In the genomic region with DNA sequence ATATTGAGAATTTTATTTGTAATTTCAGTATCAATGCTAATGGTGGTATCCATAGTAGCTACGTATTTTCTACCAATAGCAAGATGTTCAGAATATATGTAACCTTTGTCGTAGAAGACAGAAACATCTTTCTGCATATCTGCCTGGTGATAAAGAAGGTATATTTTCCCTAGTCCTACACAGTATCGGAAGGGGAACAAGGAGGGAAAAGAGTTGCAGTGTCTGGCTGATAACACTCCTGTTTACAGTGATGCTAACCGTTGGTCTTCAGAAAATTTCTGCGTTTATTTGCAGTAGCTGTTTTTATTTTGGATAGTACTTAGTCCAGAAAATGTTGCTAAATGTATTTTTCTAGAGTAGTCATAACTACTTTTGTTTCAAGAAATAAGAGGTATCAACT, we compare ENCODE assay signal across 27 cellular contexts.
"Had no signal": no experiment of that assay in that cellular context is flagged by ENCODE, and none has a peak within 500 bp of the region (broad histone marks: within the 10 kb centered on the region; RNA-seq: fewer than 3 reads in every experiment).

No MANE protein-coding gene starts in this region.

- H3K36me3 ChIP-seq: left lung, lower lobe of right lung, right atrium auricular region, right lobe of liver, stomach, thyroid gland, transverse colon, upper lobe of left lung, vagina had no signal

- H3K27ac ChIP-seq: left lung, lower lobe of right lung, parathyroid adenoma, right atrium auricular region, right lobe of liver, stomach, testis, thyroid gland, transverse colon, upper lobe of left lung, vagina had no signal

- H3K4me3 Mint-ChIP-seq: naive thymus-derived CD8-positive, alpha-beta T cell; nephron; neural crest cell; stimulated activated naive B cell treated with anti-CD40 and anti-IgM and Interleukin-4, amounts not matched to agents 10 μg/mL and 1 μg/mL and 100 μg/mL, for 72 hours had no signal

- H3K27me3 Mint-ChIP-seq: naive thymus-derived CD8-positive, alpha-beta T cell; progenitor cell of endocrine pancreas; stimulated activated naive B cell treated with anti-CD40 and anti-IgM and Interleukin-4, amounts not matched to agents 10 μg/mL and 1 μg/mL and 100 μg/mL, for 72 hours had no signal

- H3K4me1 ChIP-seq: lower lobe of right lung, testis had no signal

- H3K27ac Mint-ChIP-seq: naive thymus-derived CD8-positive, alpha-beta T cell; nephron; progenitor cell of endocrine pancreas; stimulated activated naive B cell treated with anti-CD40 and anti-IgM and Interleukin-4, amounts not matched to agents 10 μg/mL and 1 μg/mL and 100 μg/mL, for 72 hours had no signal

- H3K9me3 ChIP-seq: left lung, lower lobe of right lung, right atrium auricular region, right lobe of liver, stomach, testis, thyroid gland, transverse colon, upper lobe of left lung, vagina had no signal

- H3K9me3 Mint-ChIP-seq: naive thymus-derived CD8-positive, alpha-beta T cell; nephron; neural crest cell; stimulated activated naive B cell treated with anti-CD40 and anti-IgM and Interleukin-4, amounts not matched to agents 10 μg/mL and 1 μg/mL and 100 μg/mL, for 72 hours had no signal

- H3K27me3 ChIP-seq: left lung, right atrium auricular region, right lobe of liver, stomach, testis, thyroid gland, transverse colon, upper lobe of left lung, vagina had no signal

- DNase-seq: hippocampal formation; kidney; left colon; left lung; lower lobe of right lung; mammary epithelial cell; mesenchymal stem cell; naive thymus-derived CD8-positive, alpha-beta T cell; occipital lobe; right lobe of liver; stimulated activated CD4-positive, alpha-beta T cell treated with anti-CD3 and anti-CD28 coated beads, Interleukin-12 subunit alpha, Interleukin-12 subunit beta, amount 100 ng/mL, for 4 hours; stimulated activated CD4-positive, alpha-beta T cell treated with anti-CD3 and anti-CD28 coated beads, Interleukin-15, amount 100 ng/mL, for 24 hours; stimulated activated CD4-positive, alpha-beta T cell treated with anti-CD3 and anti-CD28 coated beads, Interleukin-2, amount 100 ng/mL, for 24 hours; stimulated activated CD4-positive, alpha-beta T cell treated with anti-CD3 and anti-CD28 coated beads, Interleukin-4, amount 100 ng/mL, for 1 hour; stimulated activated naive B cell treated with anti-CD40 and anti-IgM and Interleukin-4, amounts not matched to agents 10 μg/mL and 1 μg/mL and 100 μg/mL, for 72 hours; stimulated activated naive CD8-positive, alpha-beta T cell treated with anti-CD3 and anti-CD28 coated beads, Interleukin-15, Interleukin-2, amounts not matched to agents 100 U/mL and 50 U/mL, for 24 hours; stomach; testis; thyroid gland; transverse colon; upper lobe of left lung had no signal

- H3K4me1 Mint-ChIP-seq: nephron had no signal

- H3K4me3 ChIP-seq: left lung, lower lobe of right lung, right atrium auricular region, right lobe of liver, stomach, testis, thyroid gland, transverse colon, upper lobe of left lung, vagina had no signal

- ATAC-seq: left colon; left lung; naive thymus-derived CD8-positive, alpha-beta T cell; stimulated activated naive B cell treated with anti-CD40 and anti-IgM and Interleukin-4, amounts not matched to agents 10 μg/mL and 1 μg/mL and 100 μg/mL, for 72 hours; stimulated activated naive CD8-positive, alpha-beta T cell treated with anti-CD3 and anti-CD28 coated beads, Interleukin-15, Interleukin-2, amounts not matched to agents 100 U/mL and 50 U/mL, for 24 hours had no signal
